In genomic region chr11:8959546-8960166, GRCh38 we compare ENCODE assay signal across 8 cellular contexts. TPM values are rescaled to one million over a fixed set of nuclear protein-coding genes. Genes with fewer than 3 reads are reported as not detected.
DNase-seq lines count a peak whose midpoint lies in the region; ATAC-seq and TF ChIP-seq lines count a peak whose summit lies in the region.

No MANE protein-coding gene starts in this region.

- H3K4me2 ChIP-seq in IMR-90 (ENCODE audit: low read depth, low read length) = no peak overlapping the region; the same call in 1 of the 2 replicates

- dilution Hi-C loops in IMR-90 (cut with HindIII; ENCODE audit: low sequenced_read_pairs, unreplicated experiment) = no loop called here

- H3K18ac ChIP-seq in IMR-90 (ENCODE audit: low read depth, low read length) = no peak overlapping the region

- H3K27me3 Mint-ChIP-seq in activated CD4-positive, alpha-beta T cell treated with anti-CD3 and anti-CD28 coated beads for 36 hours = no peaks in the 10 kb centered on the region

- H2AK9ac ChIP-seq in IMR-90 (replicated peaks; ENCODE audit: low read depth, low read length, poor library complexity) = no peak overlapping the region

- peak overlapping the region in 1 of 2 experiments; percentile 42; a peak in 1 of 4 replicates for H4K8ac ChIP-seq in IMR-90 (ENCODE audit: low read depth in 2 of 2, low read length in 2 of 2)

- no peak overlapping the region for H3K23ac ChIP-seq in IMR-90 (ENCODE audit: low read depth, low read length)

- H2AFZ ChIP-seq in IMR-90 (replicated peaks; ENCODE audit: low read length, poor library complexity) = no peak overlapping the region

- in situ Hi-C loops in IMR-90 (cut with MboI; ENCODE audit: low sequenced_read_pairs) = loop anchor here (5.0 to 25.0 kb wide), 2 partner anchors 47 to 722 kb away; partner anchors contain the start of gene AKIP1

- H3K27ac ChIP-seq in IMR-90 (ENCODE audit: insufficient read depth, low read length) (no peak overlapping the region), RWPE2 (ENCODE audit: poor library complexity, severe bottlenecking) (no peak overlapping the region)

- WGBS in IMR-90 (ENCODE audit: extremely low coverage in 2 of 2, insufficient read length in 1 of 2), 2 experiments = no CpG with 5 or more reads among the region's 2 CpGs

- H2BK20ac ChIP-seq in IMR-90 (ENCODE audit: low read depth, low read length) = no peak overlapping the region

- H3K36me3 ChIP-seq in IMR-90 (ENCODE audit: control insufficient read depth, insufficient read depth, low read length) (peaks cover 6% of the 10 kb centered on the region), RWPE2 (ENCODE audit: low read depth) (peaks cover 29% of the 10 kb centered on the region)

- H2BK15ac ChIP-seq in IMR-90 (ENCODE audit: low read depth, low read length) = no peak overlapping the region

- H3K4me3 Mint-ChIP-seq in activated CD4-positive, alpha-beta T cell treated with anti-CD3 and anti-CD28 coated beads for 36 hours = no peak overlapping the region

- H3K4me1 ChIP-seq in IMR-90 (ENCODE audit: control insufficient read depth, insufficient read depth, low read length) (peaks cover 4% of the 10 kb centered on the region; the same call in 1 of the 2 replicates), RWPE2 (ENCODE audit: insufficient read depth, poor library complexity, severe bottlenecking) (peaks cover 12% of the 10 kb centered on the region)

- POLR2A ChIA-PET in activated CD4-positive, alpha-beta T cell treated with anti-CD3 and anti-CD28 coated beads for 36 hours (lab: Charles Lee) = interaction anchor here (0.5 to 0.7 kb wide), 2 partner anchors 48 to 53 kb away, joined by 3 to 4 read pairs; no protein-coding TSS in a partner anchor
- POLR2A ChIA-PET in IMR-90 (lab: Charles Lee; ENCODE audit: unreplicated experiment) = interaction anchor here (1.0 kb wide), 2 partner anchors 45 to 88 kb away, joined by 3 to 4 read pairs; no protein-coding TSS in a partner anchor

- TF ChIP-seq RAD21 in IMR-90 (IDR thresholded peaks at IDR 0.05; ENCODE audit: low read length) = peak; percentile 81

- H3K4ac ChIP-seq in IMR-90 (ENCODE audit: low read depth, low read length) = no peak overlapping the region; the same call in 1 of the 2 replicates

- H4K5ac ChIP-seq in IMR-90 (ENCODE audit: low read depth, low read length) = no peak overlapping the region

- no peak overlapping the region for H3K27ac Mint-ChIP-seq in activated CD4-positive, alpha-beta T cell treated with anti-CD3 and anti-CD28 coated beads for 36 hours

- no peaks in the 10 kb centered on the region for H3K27me3 ChIP-seq in IMR-90 (ENCODE audit: control insufficient read depth, insufficient read depth, low read length)
- H3K27me3 ChIP-seq in RWPE2 (ENCODE audit: insufficient read depth, poor library complexity, severe bottlenecking) = no peaks in the 10 kb centered on the region

- CTCF ChIA-PET in activated CD4-positive, alpha-beta T cell treated with anti-CD3 and anti-CD28 coated beads for 36 hours (lab: Charles Lee) = interaction anchor here (0.6 to 4.1 kb wide), 33 partner anchors 9 to 547 kb away, joined by 3 to 31 read pairs (median 4); partner anchors contain the start of genes AKIP1, ASCL3 and C11orf16
- CTCF ChIA-PET in IMR-90 (lab: Yijun Ruan, JAX) = interaction anchor here (0.5 to 2.1 kb wide), 13 partner anchors 10 to 651 kb away, joined by 3 to 16 read pairs (median 3); no protein-coding TSS in a partner anchor

- intact Hi-C loops in activated CD4-positive, alpha-beta T cell treated with anti-CD3 and anti-CD28 coated beads for 36 hours (cut with DNase I, micrococcal nuclease) = loop anchor here (1.0 to 5.0 kb wide), 8 partner anchors 45 to 735 kb away; partner anchors contain the start of gene ZNF143 (in 1 of the 2)
- intact Hi-C loops in IMR-90 (cut with micrococcal nuclease) = loop anchor here (1.0 to 5.0 kb wide), 5 partner anchors 42 to 732 kb away; no protein-coding TSS in a partner anchor

- TF ChIP-seq CTCF in IMR-90 (conservative IDR thresholded peaks at IDR 0.05; ENCODE audit: low read depth, low read length) (peak; percentile 74), RWPE2 (IDR thresholded peaks at IDR 0.05; ENCODE audit: poor library complexity, severe bottlenecking) (peak; percentile 89)

- no peak overlapping the region for H4K91ac ChIP-seq in IMR-90 (ENCODE audit: insufficient read depth, low read depth, low read length)

- H3K9ac ChIP-seq in IMR-90 (ENCODE audit: low read depth, low read length) = no peak overlapping the region

- H4K20me1 ChIP-seq in IMR-90 (ENCODE audit: insufficient read depth, low read length) = no peaks in the 10 kb centered on the region

- H3K9me3 Mint-ChIP-seq in activated CD4-positive, alpha-beta T cell treated with anti-CD3 and anti-CD28 coated beads for 36 hours (ENCODE audit: low read depth) = no peaks in the 10 kb centered on the region

- H2AK5ac ChIP-seq in IMR-90 (ENCODE audit: low read depth, low read length) = no peak overlapping the region

- peaks cover 35 to 60% of the 10 kb centered on the region in 2 experiments for H3K79me1 ChIP-seq in IMR-90 (ENCODE audit: low read depth in 1 of 2, low read length in 2 of 2)

- no peak for TF ChIP-seq POLR2A in IMR-90 (IDR thresholded peaks at IDR 0.05; ENCODE audit: low read depth, low read length)

- H3K4me3 ChIP-seq in IMR-90 (ENCODE audit: insufficient read depth, low read depth, low read length) (no peak overlapping the region), RWPE2 (ENCODE audit: severe bottlenecking) (no peak overlapping the region)

- H3K56ac ChIP-seq in IMR-90 (ENCODE audit: extremely low read depth, insufficient read depth, low read length) = no peak overlapping the region

- BruUV-seq in IMR-90 (replicated peaks; lab: Mats Ljungman, UMichigan) = no TSS peak

- no peak overlapping the region for H2BK120ac ChIP-seq in IMR-90 (ENCODE audit: low read depth, low read length)

- H3K9me3 ChIP-seq in IMR-90 (ENCODE audit: control insufficient read depth, insufficient read depth, low read length) = no peaks in the 10 kb centered on the region
- no peaks in the 10 kb centered on the region for H3K9me3 ChIP-seq in RWPE2 (ENCODE audit: severe bottlenecking)

- ATAC-seq in activated CD4-positive, alpha-beta T cell treated with anti-CD3 and anti-CD28 coated beads for 36 hours = peak; percentile 42
- ATAC-seq in GM21367 (IDR thresholded peaks at IDR 0.05; ENCODE audit: unreplicated experiment) (peak; percentile 45), IMR-90 (ENCODE audit: low read depth) (peak; percentile 38), RWPE2 (ENCODE audit: low read depth) (peak; percentile 30; the same call in 2 of the 3 replicates)

- H3K9me1 ChIP-seq in IMR-90 (ENCODE audit: insufficient read depth, low read length) = peaks cover 3% of the 10 kb centered on the region; the same call in 1 of the 2 replicates

- no peak overlapping the region for H3K14ac ChIP-seq in IMR-90 (replicated peaks; ENCODE audit: low read depth, low read length)

- H3K36me3 Mint-ChIP-seq in activated CD4-positive, alpha-beta T cell treated with anti-CD3 and anti-CD28 coated beads for 36 hours (ENCODE audit: low read depth) = peaks cover 8% of the 10 kb centered on the region

- peak; percentile 43 for DNase-seq in activated CD4-positive, alpha-beta T cell treated with anti-CD3 and anti-CD28 coated beads for 36 hours
- DNase-seq in activated CD4-positive, alpha-beta T cell treated with anti-CD3 and anti-CD28 coated beads, Interleukin-2, amount 50 U/mL, for 1 hour = no peak
- DNase-seq in IMR-90 (peak; percentile 86), RWPE2 (ENCODE audit: low spot score) (no peak), cerebellum (ENCODE audit: low spot score) (peak; percentile 78), medulla oblongata (ENCODE audit: extremely low spot score) (peak; percentile 80), ureter (ENCODE audit: low spot score) (peak; percentile 52)

- peak overlapping the region; percentile 35 for H2BK5ac ChIP-seq in IMR-90 (ENCODE audit: low read depth, low read length, poor library complexity, severe bottlenecking)

- peaks cover 33% of the 10 kb centered on the region for H3K4me1 Mint-ChIP-seq in activated CD4-positive, alpha-beta T cell treated with anti-CD3 and anti-CD28 coated beads for 36 hours

TF ChIP-seq in IMR-90, 13 proteins besides CTCF, POLR2A, EP300 and RAD21 (continues in another document):
- TF ChIP-seq MAZ (IDR thresholded peaks at IDR 0.05; ENCODE audit: borderline replicate concordance, low read depth, low read length) = no peak
- TF ChIP-seq RFX5 (IDR thresholded peaks at IDR 0.05; ENCODE audit: low read depth, low read length) = no peak

RNA-seq across cellular contexts. Expression of gene TMEM9B, which starts 4.6 kb away (rescaled TPM):
- 10 to 100 TPM in 1 of 2 experiments, 1 to 10 TPM in 1; 9.9 to 13.1 TPM for total RNA-seq in activated CD4-positive, alpha-beta T cell treated with anti-CD3 and anti-CD28 coated beads for 36 hours
- total RNA-seq in IMR-90 (2012; rRNA removed) (25.6 and 40.0 TPM in 2 replicates), cerebellum (33.6 TPM), ureter (60.2 TPM)
- polyA plus RNA-seq in IMR-90 (2012; rRNA removed) = 20.3 and 24.6 TPM in 2 replicates
- polyA plus RNA-seq in IMR-90 (2012; cell fraction: cytosol; rRNA removed) = 9.2 and 10.0 TPM in 2 replicates
- polyA plus RNA-seq in IMR-90 (2012; cell fraction: nucleus; rRNA removed; ENCODE audit: low replicate concordance) = 2.2 and 8.8 TPM in 2 replicates

RNA-seq across cellular contexts. Expression of gene ASCL3, which starts 16.8 kb away (rescaled TPM):
- total RNA-seq in activated CD4-positive, alpha-beta T cell treated with anti-CD3 and anti-CD28 coated beads for 36 hours = not detected
- total RNA-seq in IMR-90 (2012; rRNA removed) (not detected in 2 replicates), cerebellum (not detected), ureter (not detected)
- polyA plus RNA-seq in IMR-90 (2012; rRNA removed) = not detected in 2 replicates
- not detected in 2 replicates for polyA plus RNA-seq in IMR-90 (2012; cell fraction: cytosol; rRNA removed)
- polyA plus RNA-seq in IMR-90 (2012; cell fraction: nucleus; rRNA removed; ENCODE audit: low replicate concordance) = not detected in 2 replicates

RNA-seq across cellular contexts. Expression of gene C11orf16, which starts 26.9 kb away (rescaled TPM):
- not detected for total RNA-seq in activated CD4-positive, alpha-beta T cell treated with anti-CD3 and anti-CD28 coated beads for 36 hours
- total RNA-seq in IMR-90 (2012; rRNA removed) = not detected in 2 replicates
- not detected in 2 replicates for polyA plus RNA-seq in IMR-90 (2012; rRNA removed)
- polyA plus RNA-seq in IMR-90 (2012; cell fraction: cytosol; rRNA removed) = not detected in 2 replicates
- not detected in 2 replicates for polyA plus RNA-seq in IMR-90 (2012; cell fraction: nucleus; rRNA removed; ENCODE audit: low replicate concordance)
- not detected for total RNA-seq in cerebellum
- not detected for total RNA-seq in ureter

RNA-seq across cellular contexts. Expression of gene NRIP3, which starts 44.1 kb away (rescaled TPM):
- 1 to 10 TPM; 2.1 to 2.2 TPM for total RNA-seq in activated CD4-positive, alpha-beta T cell treated with anti-CD3 and anti-CD28 coated beads for 36 hours
- 43.6 and 46.4 TPM in 2 replicates for total RNA-seq in IMR-90 (2012; rRNA removed)
- 9.8 and 11.5 TPM in 2 replicates for polyA plus RNA-seq in IMR-90 (2012; rRNA removed)
- 4.5 and 5.7 TPM in 2 replicates for polyA plus RNA-seq in IMR-90 (2012; cell fraction: cytosol; rRNA removed)
- polyA plus RNA-seq in IMR-90 (2012; cell fraction: nucleus; rRNA removed; ENCODE audit: low replicate concordance) = 5.0 and 13.6 TPM in 2 replicates
- total RNA-seq in cerebellum = 16.7 TPM
- 2.4 TPM for total RNA-seq in ureter

RNA-seq across cellular contexts. Expression of gene AKIP1, which starts 48.7 kb away (rescaled TPM):
- total RNA-seq in activated CD4-positive, alpha-beta T cell treated with anti-CD3 and anti-CD28 coated beads for 36 hours = 10 to 100 TPM; 29.8 to 32.2 TPM
- total RNA-seq in IMR-90 (2012; rRNA removed) (27.8 and 33.9 TPM in 2 replicates), cerebellum (18.6 TPM), ureter (17.7 TPM)
- 30.6 and 36.0 TPM in 2 replicates for polyA plus RNA-seq in IMR-90 (2012; rRNA removed)
- polyA plus RNA-seq in IMR-90 (2012; cell fraction: cytosol; rRNA removed) = 41.0 and 45.6 TPM in 2 replicates
- polyA plus RNA-seq in IMR-90 (2012; cell fraction: nucleus; rRNA removed; ENCODE audit: low replicate concordance) = 18.1 and 30.7 TPM in 2 replicates

Comparison
In these comparisons a context has a peak if more than half of its experiments do, and no peak if none do; other contexts are left out.
1. DNase-seq: peak in activated CD4-positive, alpha-beta T cell treated with anti-CD3 and anti-CD28 coated beads for 36 hours (single experiment), IMR-90 (single experiment), cerebellum (single experiment), medulla oblongata (single experiment) and ureter (single experiment); none in activated CD4-positive, alpha-beta T cell treated with anti-CD3 and anti-CD28 coated beads, Interleukin-2, amount 50 U/mL, for 1 hour (single experiment) and RWPE2 (single experiment).
2. Peak in every context shown above with its lines, with median percentiles within 50 percentile points of each other: ATAC-seq.